ENCODE assay signal across 15 cellular contexts in genomic region chr10:75034131-75034512, GRCh38.
DNase-seq lines count a peak whose midpoint lies in the region; ATAC-seq and TF ChIP-seq lines count a peak whose summit lies in the region.
"Had no signal": no experiment of that assay in that cellular context is flagged by ENCODE, and none has a peak within 500 bp of the region (broad histone marks: within the 10 kb centered on the region; RNA-seq: fewer than 3 reads in every experiment).

No MANE protein-coding gene starts in this region.

- TF ChIP-seq CTCF in omental fat pad (IDR thresholded peaks at IDR 0.05): no peak

- peak; percentile 77 for DNase-seq in activated naive CD4-positive, alpha-beta T cell treated with anti-CD3 and anti-CD28 coated beads for 36 hours
- DNase-seq in activated naive CD4-positive, alpha-beta T cell (lab: John Stamatoyannopoulos, UW): no peak
- peak; percentile 42 for DNase-seq in activated CD8-positive, alpha-beta memory T cell treated with anti-CD3 and anti-CD28 coated beads, Interleukin-2, amount 10 ng/mL, durations not matched to agents 7 days and 5 days
- DNase-seq in left lobe of liver (ENCODE audit: low spot score) (peak; percentile 14), omental fat pad (ENCODE audit: low spot score) (no peak), left colon (no peak), SKM-1 treated with dmso at 0.1 percent for 144 hours (lab: John Stamatoyannopoulos, UW; ENCODE audit: unreplicated experiment) (no peak)
- peak; percentile 59 for DNase-seq in stimulated activated naive CD8-positive, alpha-beta T cell treated with anti-CD3 and anti-CD28 coated beads, Interleukin-15, Interleukin-2, amounts not matched to agents 100 U/mL and 50 U/mL, for 24 hours
- DNase-seq: amniotic stem cell, EL, KG1, left lung, NCI-H2171 treated with DMSO at 0.1 percent for 48 hours, Peyer's patch had no signal

- H3K4me1 Mint-ChIP-seq in activated naive CD4-positive, alpha-beta T cell treated with anti-CD3 and anti-CD28 coated beads for 36 hours (ENCODE audit: low read depth): peaks cover 53% of the 10 kb centered on the region
- H3K4me1 Mint-ChIP-seq in activated CD8-positive, alpha-beta memory T cell treated with anti-CD3 and anti-CD28 coated beads, Interleukin-2, amount 10 ng/mL, durations not matched to agents 7 days and 5 days: peaks cover 26% of the 10 kb centered on the region

- CTCF ChIA-PET in activated naive CD4-positive, alpha-beta T cell treated with anti-CD3 and anti-CD28 coated beads for 36 hours (lab: Charles Lee): interaction anchor here (1.3 to 1.6 kb wide), 2 partner anchors 9 to 201 kb away, joined by 4 read pairs; partner anchors contain the start of gene COMTD1
- CTCF ChIA-PET in activated CD8-positive, alpha-beta memory T cell treated with anti-CD3 and anti-CD28 coated beads, Interleukin-2, amount 10 ng/mL, durations not matched to agents 7 days and 5 days (lab: Charles Lee): no interaction called here

- peak; percentile 57 for ATAC-seq in activated CD8-positive, alpha-beta memory T cell treated with anti-CD3 and anti-CD28 coated beads, Interleukin-2, amount 10 ng/mL, durations not matched to agents 7 days and 5 days
- ATAC-seq in left lobe of liver: no peak
- peak; percentile 75 for ATAC-seq in stimulated activated naive CD8-positive, alpha-beta T cell treated with anti-CD3 and anti-CD28 coated beads, Interleukin-15, Interleukin-2, amounts not matched to agents 100 U/mL and 50 U/mL, for 24 hours
- ATAC-seq in omental fat pad (ENCODE audit: low FRiP score): no peak
- no peak for ATAC-seq in left colon
- ATAC-seq: left lung had no signal

- H3K27ac Mint-ChIP-seq in activated naive CD4-positive, alpha-beta T cell treated with anti-CD3 and anti-CD28 coated beads for 36 hours: peak overlapping the region; percentile 88
- no peak overlapping the region for H3K27ac Mint-ChIP-seq in activated CD8-positive, alpha-beta memory T cell treated with anti-CD3 and anti-CD28 coated beads, Interleukin-2, amount 10 ng/mL, durations not matched to agents 7 days and 5 days
- H3K27ac Mint-ChIP-seq: type B pancreatic cell had no signal

- no peaks in the 10 kb centered on the region for H3K27me3 Mint-ChIP-seq in activated naive CD4-positive, alpha-beta T cell treated with anti-CD3 and anti-CD28 coated beads for 36 hours (ENCODE audit: low read depth)
- no peaks in the 10 kb centered on the region for H3K27me3 Mint-ChIP-seq in activated CD8-positive, alpha-beta memory T cell treated with anti-CD3 and anti-CD28 coated beads, Interleukin-2, amount 10 ng/mL, durations not matched to agents 7 days and 5 days
- H3K27me3 Mint-ChIP-seq: type B pancreatic cell had no signal

- peaks cover 3% of the 10 kb centered on the region for H3K36me3 Mint-ChIP-seq in activated naive CD4-positive, alpha-beta T cell treated with anti-CD3 and anti-CD28 coated beads for 36 hours (ENCODE audit: low read depth)
- peaks cover 4% of the 10 kb centered on the region for H3K36me3 Mint-ChIP-seq in activated CD8-positive, alpha-beta memory T cell treated with anti-CD3 and anti-CD28 coated beads, Interleukin-2, amount 10 ng/mL, durations not matched to agents 7 days and 5 days

- H3K9me3 Mint-ChIP-seq in activated naive CD4-positive, alpha-beta T cell treated with anti-CD3 and anti-CD28 coated beads for 36 hours: no peaks in the 10 kb centered on the region
- no peaks in the 10 kb centered on the region for H3K9me3 Mint-ChIP-seq in activated CD8-positive, alpha-beta memory T cell treated with anti-CD3 and anti-CD28 coated beads, Interleukin-2, amount 10 ng/mL, durations not matched to agents 7 days and 5 days (ENCODE audit: low read depth)
- H3K9me3 Mint-ChIP-seq: type B pancreatic cell had no signal

- H3K4me3 Mint-ChIP-seq in activated naive CD4-positive, alpha-beta T cell treated with anti-CD3 and anti-CD28 coated beads for 36 hours: no peak overlapping the region
- no peak overlapping the region for H3K4me3 Mint-ChIP-seq in activated CD8-positive, alpha-beta memory T cell treated with anti-CD3 and anti-CD28 coated beads, Interleukin-2, amount 10 ng/mL, durations not matched to agents 7 days and 5 days
- H3K4me3 Mint-ChIP-seq: type B pancreatic cell had no signal

- intact Hi-C loops in activated naive CD4-positive, alpha-beta T cell treated with anti-CD3 and anti-CD28 coated beads for 36 hours (cut with micrococcal nuclease): loop anchor here (1.0 kb wide), 1 partner anchor 8 kb away; no protein-coding TSS in a partner anchor
- intact Hi-C loops in left colon (cut with DNase I, micrococcal nuclease): no loop called here

Comparison
In these comparisons a context has a peak if more than half of its experiments do, and no peak if none do; other contexts are left out.
1. DNase-seq: peak in activated naive CD4-positive, alpha-beta T cell treated with anti-CD3 and anti-CD28 coated beads for 36 hours (single experiment), activated CD8-positive, alpha-beta memory T cell treated with anti-CD3 and anti-CD28 coated beads, Interleukin-2, amount 10 ng/mL, durations not matched to agents 7 days and 5 days (single experiment), left lobe of liver (single experiment) and stimulated activated naive CD8-positive, alpha-beta T cell treated with anti-CD3 and anti-CD28 coated beads, Interleukin-15, Interleukin-2, amounts not matched to agents 100 U/mL and 50 U/mL, for 24 hours (single experiment); none in activated naive CD4-positive, alpha-beta T cell (0 of 4), omental fat pad (single experiment), left colon (0 of 2) and SKM-1 treated with dmso at 0.1 percent for 144 hours (single experiment).
2. ATAC-seq: peak in activated CD8-positive, alpha-beta memory T cell treated with anti-CD3 and anti-CD28 coated beads, Interleukin-2, amount 10 ng/mL, durations not matched to agents 7 days and 5 days (single experiment) and stimulated activated naive CD8-positive, alpha-beta T cell treated with anti-CD3 and anti-CD28 coated beads, Interleukin-15, Interleukin-2, amounts not matched to agents 100 U/mL and 50 U/mL, for 24 hours (single experiment); none in left lobe of liver (single experiment), omental fat pad (single experiment) and left colon (single experiment).